7 cellular contexts compared by ENCODE assay signal in the genomic region with DNA sequence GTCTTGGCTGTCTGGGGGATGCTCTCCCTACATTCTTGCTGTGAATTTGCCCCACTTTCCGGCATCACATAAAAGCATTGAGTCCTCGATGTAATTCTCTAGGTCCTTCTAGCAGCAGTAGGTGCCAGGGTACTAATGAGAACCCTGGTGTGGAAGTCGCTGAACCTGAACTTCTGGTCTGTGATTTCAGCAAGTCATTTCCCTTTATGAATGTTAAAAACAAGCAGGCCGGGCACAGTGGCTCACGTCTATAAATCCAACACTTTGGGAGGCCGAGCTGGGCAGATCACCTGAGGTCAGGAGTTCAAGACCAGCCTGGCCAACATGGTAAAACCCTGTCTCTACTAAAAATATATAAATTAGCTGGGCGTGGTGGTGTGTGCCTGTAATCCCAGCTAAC. TPM values are rescaled to one million over a fixed set of nuclear protein-coding genes. Genes with fewer than 3 reads are reported as not detected.
DNase-seq lines count a peak whose midpoint lies in the region; ATAC-seq, FAIRE-seq and TF ChIP-seq lines count a peak whose summit lies in the region.
"Not testable (repeated sequence)": the region's sequence is repeated elsewhere in the genome, so short reads cannot be mapped to it uniquely, and the experiment has no call there.

No MANE protein-coding gene starts in this region.

- H3K4me3 ChIP-seq in epithelial cell of esophagus (ENCODE audit: low read length) = not testable (repeated sequence)

- POLR2A ChIA-PET in WTC11 (lab: Charles Lee) = not testable (repeated sequence)

- ATAC-seq in WTC11 = not testable (repeated sequence)

- CTCF ChIA-PET in WTC11 (lab: Charles Lee) = interaction anchor here (0.6 to 1.4 kb wide), 2 partner anchors 9 to 428 kb away, joined by 4 to 5 read pairs; no protein-coding TSS in a partner anchor

- FAIRE-seq in GM19239 (lab: Jason Lieb, UNC) = peak; percentile 11

- H3K4me1 Mint-ChIP-seq in WTC11 = peaks cover 31% of the 10 kb centered on the region
- peaks cover 27% of the 10 kb centered on the region for H3K4me1 Mint-ChIP-seq in mesothelial cell of epicardium
- not testable (repeated sequence) for H3K4me1 Mint-ChIP-seq in progenitor cell of endocrine pancreas (ENCODE audit: low read depth); type B pancreatic cell (ENCODE audit: unreplicated experiment)

- not testable (repeated sequence) for H3K9me3 Mint-ChIP-seq in WTC11; mesothelial cell of epicardium; progenitor cell of endocrine pancreas (ENCODE audit: low read depth); type B pancreatic cell

- not testable (repeated sequence) for TF ChIP-seq CTCF in WTC11 (IDR thresholded peaks at IDR 0.05); epithelial cell of esophagus (IDR thresholded peaks at IDR 0.05; ENCODE audit: insufficient read depth, low read depth, low read length, missing control alignments); mesothelial cell of epicardium (IDR thresholded peaks at IDR 0.05; ENCODE audit: unreplicated experiment); progenitor cell of endocrine pancreas (IDR thresholded peaks at IDR 0.05; ENCODE audit: unreplicated experiment); type B pancreatic cell (conservative IDR thresholded peaks at IDR 0.05)

- H3K36me3 Mint-ChIP-seq in WTC11; mesothelial cell of epicardium; progenitor cell of endocrine pancreas (ENCODE audit: insufficient read depth); type B pancreatic cell: not testable (repeated sequence)

- not testable (repeated sequence) for H3K27me3 Mint-ChIP-seq in WTC11 (ENCODE audit: low read depth); mesothelial cell of epicardium (ENCODE audit: low read depth); progenitor cell of endocrine pancreas; type B pancreatic cell

- peak overlapping the region; percentile 31; the same call in 1 of the 2 replicates for H3K27ac Mint-ChIP-seq in WTC11
- H3K27ac Mint-ChIP-seq in mesothelial cell of epicardium = peak overlapping the region; percentile 79
- peak overlapping the region; percentile 34 for H3K27ac Mint-ChIP-seq in progenitor cell of endocrine pancreas
- peak overlapping the region; percentile 90 for H3K27ac Mint-ChIP-seq in type B pancreatic cell

- H3K4me3 Mint-ChIP-seq in WTC11; mesothelial cell of epicardium; progenitor cell of endocrine pancreas (ENCODE audit: low read depth); type B pancreatic cell: not testable (repeated sequence)

- not testable (repeated sequence) for DNase-seq in GM19239 (ENCODE audit: insufficient read length, low spot score); WTC11 (ENCODE audit: low spot score); mesothelial cell of epicardium (ENCODE audit: low spot score in 2 of 2, unreplicated experiment in 2 of 2); progenitor cell of endocrine pancreas (ENCODE audit: low spot score, unreplicated experiment); type B pancreatic cell (ENCODE audit: extremely low spot score, unreplicated experiment)
- DNase-seq in NAMALWA (ENCODE audit: low spot score) (peak; percentile 2), epithelial cell of esophagus (ENCODE audit: low read depth) (peak; percentile 60)

RNA-seq across cellular contexts. Expression of a gene that starts 30.3 kb away (rescaled TPM):
- 19.3 to 21.6 TPM (median 20.0 TPM) in 3 replicates for total RNA-seq in WTC11 (2021)
- 31.4 to 35.3 TPM (median 32.1 TPM) in 3 replicates for total RNA-seq in mesothelial cell of epicardium
- total RNA-seq in progenitor cell of endocrine pancreas = 33.2 and 34.7 TPM in 2 replicates
- 30.6 and 34.3 TPM in 2 replicates for total RNA-seq in type B pancreatic cell (ENCODE audit: low replicate concordance)

Comparison
In these comparisons a context has a peak if more than half of its experiments do, and no peak if none do; other contexts are left out.
1. H3K27ac Mint-ChIP-seq: peak in every context shown above with its lines; median percentile 90 in type B pancreatic cell; 79 in mesothelial cell of epicardium; 34 in progenitor cell of endocrine pancreas; 31 in WTC11.